In the genomic region with DNA sequence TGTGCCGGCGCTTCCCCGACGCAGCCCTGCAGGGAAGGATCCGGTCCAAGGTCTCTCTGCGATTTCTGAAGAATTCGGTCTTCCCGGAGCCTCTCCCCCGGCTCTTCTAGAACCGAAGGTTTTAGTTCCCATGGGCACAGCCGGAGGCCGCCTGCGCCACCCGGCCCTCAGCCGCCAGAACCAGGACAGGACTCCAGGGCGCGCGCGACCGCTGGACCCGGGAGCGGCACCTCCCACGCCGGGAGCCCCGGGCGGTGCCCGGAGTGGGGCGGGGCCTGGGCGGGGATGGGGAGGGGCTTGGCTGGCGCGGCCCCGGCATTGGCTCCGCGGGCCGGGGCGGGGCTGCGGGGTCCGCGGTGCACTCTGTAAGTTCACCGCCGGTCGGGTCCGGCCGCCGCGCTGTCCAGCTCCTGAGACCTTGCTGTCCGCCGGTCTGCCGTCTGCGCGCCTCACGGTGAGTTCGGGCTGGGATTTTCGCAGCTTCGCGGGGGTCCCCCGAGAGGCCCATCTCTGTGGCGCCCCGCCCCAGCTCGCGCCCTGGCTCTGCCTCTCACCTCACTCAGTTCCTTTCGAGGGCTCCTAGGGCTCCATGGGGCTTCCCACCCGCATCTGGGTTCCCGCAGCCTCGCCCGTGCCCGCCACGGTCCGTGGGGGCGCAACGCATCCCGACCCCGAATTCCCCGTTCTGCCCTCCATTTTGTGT, we compare ENCODE assay signal across 1 cellular context.
TF ChIP-seq lines count a peak whose summit lies in the region.

A gene with protein sequence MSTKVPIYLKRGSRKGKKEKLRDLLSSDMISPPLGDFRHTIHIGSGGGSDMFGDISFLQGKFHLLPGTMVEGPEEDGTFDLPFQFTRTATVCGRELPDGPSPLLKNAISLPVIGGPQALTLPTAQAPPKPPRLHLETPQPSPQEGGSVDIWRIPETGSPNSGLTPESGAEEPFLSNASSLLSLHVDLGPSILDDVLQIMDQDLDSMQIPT (plus strand): TSS at position 366 of the 703 bp plus-strand sequence. CDS start 6,033 bp downstream, outside the sequence.

TF ChIP-seq in HepG2, 621 proteins besides CTCF, POLR2A, EP300 and RAD21 (continued from another document and continues in another):
- TF ChIP-seq, protein P1, sequence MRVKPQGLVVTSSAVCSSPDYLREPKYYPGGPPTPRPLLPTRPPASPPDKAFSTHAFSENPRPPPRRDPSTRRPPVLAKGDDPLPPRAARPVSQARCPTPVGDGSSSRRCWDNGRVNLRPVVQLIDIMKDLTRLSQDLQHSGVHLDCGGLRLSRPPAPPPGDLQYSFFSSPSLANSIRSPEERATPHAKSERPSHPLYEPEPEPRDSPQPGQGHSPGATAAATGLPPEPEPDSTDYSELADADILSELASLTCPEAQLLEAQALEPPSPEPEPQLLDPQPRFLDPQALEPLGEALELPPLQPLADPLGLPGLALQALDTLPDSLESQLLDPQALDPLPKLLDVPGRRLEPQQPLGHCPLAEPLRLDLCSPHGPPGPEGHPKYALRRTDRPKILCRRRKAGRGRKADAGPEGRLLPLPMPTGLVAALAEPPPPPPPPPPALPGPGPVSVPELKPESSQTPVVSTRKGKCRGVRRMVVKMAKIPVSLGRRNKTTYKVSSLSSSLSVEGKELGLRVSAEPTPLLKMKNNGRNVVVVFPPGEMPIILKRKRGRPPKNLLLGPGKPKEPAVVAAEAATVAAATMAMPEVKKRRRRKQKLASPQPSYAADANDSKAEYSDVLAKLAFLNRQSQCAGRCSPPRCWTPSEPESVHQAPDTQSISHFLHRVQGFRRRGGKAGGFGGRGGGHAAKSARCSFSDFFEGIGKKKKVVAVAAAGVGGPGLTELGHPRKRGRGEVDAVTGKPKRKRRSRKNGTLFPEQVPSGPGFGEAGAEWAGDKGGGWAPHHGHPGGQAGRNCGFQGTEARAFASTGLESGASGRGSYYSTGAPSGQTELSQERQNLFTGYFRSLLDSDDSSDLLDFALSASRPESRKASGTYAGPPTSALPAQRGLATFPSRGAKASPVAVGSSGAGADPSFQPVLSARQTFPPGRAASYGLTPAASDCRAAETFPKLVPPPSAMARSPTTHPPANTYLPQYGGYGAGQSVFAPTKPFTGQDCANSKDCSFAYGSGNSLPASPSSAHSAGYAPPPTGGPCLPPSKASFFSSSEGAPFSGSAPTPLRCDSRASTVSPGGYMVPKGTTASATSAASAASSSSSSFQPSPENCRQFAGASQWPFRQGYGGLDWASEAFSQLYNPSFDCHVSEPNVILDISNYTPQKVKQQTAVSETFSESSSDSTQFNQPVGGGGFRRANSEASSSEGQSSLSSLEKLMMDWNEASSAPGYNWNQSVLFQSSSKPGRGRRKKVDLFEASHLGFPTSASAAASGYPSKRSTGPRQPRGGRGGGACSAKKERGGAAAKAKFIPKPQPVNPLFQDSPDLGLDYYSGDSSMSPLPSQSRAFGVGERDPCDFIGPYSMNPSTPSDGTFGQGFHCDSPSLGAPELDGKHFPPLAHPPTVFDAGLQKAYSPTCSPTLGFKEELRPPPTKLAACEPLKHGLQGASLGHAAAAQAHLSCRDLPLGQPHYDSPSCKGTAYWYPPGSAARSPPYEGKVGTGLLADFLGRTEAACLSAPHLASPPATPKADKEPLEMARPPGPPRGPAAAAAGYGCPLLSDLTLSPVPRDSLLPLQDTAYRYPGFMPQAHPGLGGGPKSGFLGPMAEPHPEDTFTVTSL (CRISPR knock-in tag; IDR thresholded peaks at IDR 0.05; ENCODE audit: borderline replicate concordance), result no peak
- TF ChIP-seq ZFAT (CRISPR knock-in tag; conservative IDR thresholded peaks at IDR 0.05) (0 out of 2 replicates have a peak, but pooled peaks have one; percentile 51), YEATS4 (CRISPR knock-in tag; IDR thresholded peaks at IDR 0.05; ENCODE audit: borderline replicate concordance) (peak; percentile 75; the same call in 1 of the 2 replicates), NRL (CRISPR knock-in tag; IDR thresholded peaks at IDR 0.05; ENCODE audit: borderline replicate concordance) (no peak; the same call in 1 of the 2 replicates), NKX3-1 (CRISPR knock-in tag; IDR thresholded peaks at IDR 0.05) (no peak), CBX2 (IDR thresholded peaks at IDR 0.05; ENCODE audit: low read depth, low read length) (no peak), CBX2 (CRISPR knock-in tag; IDR thresholded peaks at IDR 0.05; ENCODE audit: low read depth) (no peak), THYN1 (CRISPR knock-in tag; IDR thresholded peaks at IDR 0.05; ENCODE audit: borderline replicate concordance, low read depth) (no peak), ZNF282 (IDR thresholded peaks at IDR 0.05; ENCODE audit: partially characterized antibody) (no peak), MYNN (CRISPR knock-in tag; IDR thresholded peaks at IDR 0.05; ENCODE audit: low read depth) (no peak), NR2F2 (IDR thresholded peaks at IDR 0.05; ENCODE audit: borderline replicate concordance, low read depth) (peak; percentile 14; the same call in 1 of the 2 replicates), BORCS8-MEF2B (CRISPR knock-in tag; IDR thresholded peaks at IDR 0.05) (0 out of 2 replicates have a peak, but pooled peaks have one; percentile 8), RXRA (CRISPR knock-in tag; IDR thresholded peaks at IDR 0.05) (no peak), PHF8 (CRISPR knock-in tag; IDR thresholded peaks at IDR 0.05) (peak; percentile 68), KDM2A (CRISPR knock-in tag; IDR thresholded peaks at IDR 0.05; ENCODE audit: borderline replicate concordance, low read depth) (peak; percentile 64), PITX1 (CRISPR knock-in tag; IDR thresholded peaks at IDR 0.05) (no peak), AHR (CRISPR knock-in tag; IDR thresholded peaks at IDR 0.05) (0 out of 2 replicates have a peak, but pooled peaks have one; percentile 3), ESRRA (CRISPR knock-in tag; IDR thresholded peaks at IDR 0.05; ENCODE audit: low read depth) (0 out of 2 replicates have a peak, but pooled peaks have one; percentile 8), SYNCRIP (IDR thresholded peaks at IDR 0.05; ENCODE audit: insufficient read depth, low read depth, low read length) (no peak), ZNF766 (CRISPR knock-in tag; IDR thresholded peaks at IDR 0.05; ENCODE audit: borderline replicate concordance) (no peak), HHEX (CRISPR knock-in tag; IDR thresholded peaks at IDR 0.05) (no peak), HIVEP1 (CRISPR knock-in tag; IDR thresholded peaks at IDR 0.05) (no peak), FOXC1 (CRISPR knock-in tag; IDR thresholded peaks at IDR 0.05; ENCODE audit: borderline replicate concordance) (peak; percentile 23; the same call in 1 of the 2 replicates), MAZ (IDR thresholded peaks at IDR 0.05; ENCODE audit: borderline replicate concordance, low read depth, low read length) (no peak), MAZ (CRISPR knock-in tag; IDR thresholded peaks at IDR 0.05; ENCODE audit: low read depth) (peak; percentile 66), MED8 (CRISPR knock-in tag; IDR thresholded peaks at IDR 0.05; ENCODE audit: insufficient replicate concordance) (peak; percentile 43), ELF4 (CRISPR knock-in tag; IDR thresholded peaks at IDR 0.05; ENCODE audit: borderline replicate concordance) (no peak), SALL2 (CRISPR knock-in tag; IDR thresholded peaks at IDR 0.05) (no peak), HMG20B (CRISPR knock-in tag; conservative IDR thresholded peaks at IDR 0.05) (no peak), ZNF225 (CRISPR knock-in tag; IDR thresholded peaks at IDR 0.05) (no peak), MTA3 (CRISPR knock-in tag; IDR thresholded peaks at IDR 0.05) (no peak)
- TF ChIP-seq, protein P2, sequence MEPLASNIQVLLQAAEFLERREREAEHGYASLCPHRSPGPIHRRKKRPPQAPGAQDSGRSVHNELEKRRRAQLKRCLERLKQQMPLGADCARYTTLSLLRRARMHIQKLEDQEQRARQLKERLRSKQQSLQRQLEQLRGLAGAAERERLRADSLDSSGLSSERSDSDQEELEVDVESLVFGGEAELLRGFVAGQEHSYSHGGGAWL (CRISPR knock-in tag; IDR thresholded peaks at IDR 0.05), result peak; percentile 27; the same call in 1 of the 2 replicates
- TF ChIP-seq, protein P3, sequence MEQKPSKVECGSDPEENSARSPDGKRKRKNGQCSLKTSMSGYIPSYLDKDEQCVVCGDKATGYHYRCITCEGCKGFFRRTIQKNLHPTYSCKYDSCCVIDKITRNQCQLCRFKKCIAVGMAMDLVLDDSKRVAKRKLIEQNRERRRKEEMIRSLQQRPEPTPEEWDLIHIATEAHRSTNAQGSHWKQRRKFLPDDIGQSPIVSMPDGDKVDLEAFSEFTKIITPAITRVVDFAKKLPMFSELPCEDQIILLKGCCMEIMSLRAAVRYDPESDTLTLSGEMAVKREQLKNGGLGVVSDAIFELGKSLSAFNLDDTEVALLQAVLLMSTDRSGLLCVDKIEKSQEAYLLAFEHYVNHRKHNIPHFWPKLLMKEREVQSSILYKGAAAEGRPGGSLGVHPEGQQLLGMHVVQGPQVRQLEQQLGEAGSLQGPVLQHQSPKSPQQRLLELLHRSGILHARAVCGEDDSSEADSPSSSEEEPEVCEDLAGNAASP (CRISPR knock-in tag; IDR thresholded peaks at IDR 0.05; ENCODE audit: borderline replicate concordance), result peak; percentile 26; the same call in 1 of the 2 replicates
- TF ChIP-seq, protein P4, sequence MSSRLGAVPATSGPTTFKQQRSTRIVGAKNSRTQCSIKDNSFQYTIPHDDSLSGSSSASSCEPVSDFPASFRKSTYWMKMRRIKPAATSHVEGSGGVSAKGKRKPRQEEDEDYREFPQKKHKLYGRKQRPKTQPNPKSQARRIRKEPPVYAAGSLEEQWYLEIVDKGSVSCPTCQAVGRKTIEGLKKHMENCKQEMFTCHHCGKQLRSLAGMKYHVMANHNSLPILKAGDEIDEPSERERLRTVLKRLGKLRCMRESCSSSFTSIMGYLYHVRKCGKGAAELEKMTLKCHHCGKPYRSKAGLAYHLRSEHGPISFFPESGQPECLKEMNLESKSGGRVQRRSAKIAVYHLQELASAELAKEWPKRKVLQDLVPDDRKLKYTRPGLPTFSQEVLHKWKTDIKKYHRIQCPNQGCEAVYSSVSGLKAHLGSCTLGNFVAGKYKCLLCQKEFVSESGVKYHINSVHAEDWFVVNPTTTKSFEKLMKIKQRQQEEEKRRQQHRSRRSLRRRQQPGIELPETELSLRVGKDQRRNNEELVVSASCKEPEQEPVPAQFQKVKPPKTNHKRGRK (CRISPR knock-in tag; IDR thresholded peaks at IDR 0.05), result no peak
- TF ChIP-seq, protein P5, sequence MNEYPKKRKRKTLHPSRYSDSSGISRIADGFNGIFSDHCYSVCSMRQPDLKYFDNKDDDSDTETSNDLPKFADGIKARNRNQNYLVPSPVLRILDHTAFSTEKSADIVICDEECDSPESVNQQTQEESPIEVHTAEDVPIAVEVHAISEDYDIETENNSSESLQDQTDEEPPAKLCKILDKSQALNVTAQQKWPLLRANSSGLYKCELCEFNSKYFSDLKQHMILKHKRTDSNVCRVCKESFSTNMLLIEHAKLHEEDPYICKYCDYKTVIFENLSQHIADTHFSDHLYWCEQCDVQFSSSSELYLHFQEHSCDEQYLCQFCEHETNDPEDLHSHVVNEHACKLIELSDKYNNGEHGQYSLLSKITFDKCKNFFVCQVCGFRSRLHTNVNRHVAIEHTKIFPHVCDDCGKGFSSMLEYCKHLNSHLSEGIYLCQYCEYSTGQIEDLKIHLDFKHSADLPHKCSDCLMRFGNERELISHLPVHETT (CRISPR knock-in tag; conservative IDR thresholded peaks at IDR 0.05), result 0 out of 2 replicates have a peak, but pooled peaks have one; percentile 47
- TF ChIP-seq, protein P6, sequence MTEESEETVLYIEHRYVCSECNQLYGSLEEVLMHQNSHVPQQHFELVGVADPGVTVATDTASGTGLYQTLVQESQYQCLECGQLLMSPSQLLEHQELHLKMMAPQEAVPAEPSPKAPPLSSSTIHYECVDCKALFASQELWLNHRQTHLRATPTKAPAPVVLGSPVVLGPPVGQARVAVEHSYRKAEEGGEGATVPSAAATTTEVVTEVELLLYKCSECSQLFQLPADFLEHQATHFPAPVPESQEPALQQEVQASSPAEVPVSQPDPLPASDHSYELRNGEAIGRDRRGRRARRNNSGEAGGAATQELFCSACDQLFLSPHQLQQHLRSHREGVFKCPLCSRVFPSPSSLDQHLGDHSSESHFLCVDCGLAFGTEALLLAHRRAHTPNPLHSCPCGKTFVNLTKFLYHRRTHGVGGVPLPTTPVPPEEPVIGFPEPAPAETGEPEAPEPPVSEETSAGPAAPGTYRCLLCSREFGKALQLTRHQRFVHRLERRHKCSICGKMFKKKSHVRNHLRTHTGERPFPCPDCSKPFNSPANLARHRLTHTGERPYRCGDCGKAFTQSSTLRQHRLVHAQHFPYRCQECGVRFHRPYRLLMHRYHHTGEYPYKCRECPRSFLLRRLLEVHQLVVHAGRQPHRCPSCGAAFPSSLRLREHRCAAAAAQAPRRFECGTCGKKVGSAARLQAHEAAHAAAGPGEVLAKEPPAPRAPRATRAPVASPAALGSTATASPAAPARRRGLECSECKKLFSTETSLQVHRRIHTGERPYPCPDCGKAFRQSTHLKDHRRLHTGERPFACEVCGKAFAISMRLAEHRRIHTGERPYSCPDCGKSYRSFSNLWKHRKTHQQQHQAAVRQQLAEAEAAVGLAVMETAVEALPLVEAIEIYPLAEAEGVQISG (CRISPR knock-in tag; IDR thresholded peaks at IDR 0.05), result peak; percentile 54
- TF ChIP-seq, protein P7, sequence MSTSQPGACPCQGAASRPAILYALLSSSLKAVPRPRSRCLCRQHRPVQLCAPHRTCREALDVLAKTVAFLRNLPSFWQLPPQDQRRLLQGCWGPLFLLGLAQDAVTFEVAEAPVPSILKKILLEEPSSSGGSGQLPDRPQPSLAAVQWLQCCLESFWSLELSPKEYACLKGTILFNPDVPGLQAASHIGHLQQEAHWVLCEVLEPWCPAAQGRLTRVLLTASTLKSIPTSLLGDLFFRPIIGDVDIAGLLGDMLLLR (CRISPR knock-in tag; IDR thresholded peaks at IDR 0.05), result no peak
- TF ChIP-seq, protein P8, sequence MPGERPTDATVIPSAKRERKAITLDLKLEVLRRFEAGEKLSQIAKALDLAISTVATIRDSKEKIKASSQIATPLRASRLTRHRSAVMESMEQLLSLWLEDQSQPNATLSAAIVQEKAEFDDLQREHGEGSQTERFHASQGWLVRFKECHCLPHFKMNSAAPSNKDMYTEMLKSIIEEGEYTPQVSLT (CRISPR knock-in tag; IDR thresholded peaks at IDR 0.05; ENCODE audit: borderline replicate concordance, low read depth), result no peak
- TF ChIP-seq, protein P9, sequence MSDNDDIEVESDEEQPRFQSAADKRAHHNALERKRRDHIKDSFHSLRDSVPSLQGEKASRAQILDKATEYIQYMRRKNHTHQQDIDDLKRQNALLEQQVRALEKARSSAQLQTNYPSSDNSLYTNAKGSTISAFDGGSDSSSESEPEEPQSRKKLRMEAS (IDR thresholded peaks at IDR 0.05), result peak; percentile 31; the same call in 1 of the 2 replicates
